In the genomic region with DNA sequence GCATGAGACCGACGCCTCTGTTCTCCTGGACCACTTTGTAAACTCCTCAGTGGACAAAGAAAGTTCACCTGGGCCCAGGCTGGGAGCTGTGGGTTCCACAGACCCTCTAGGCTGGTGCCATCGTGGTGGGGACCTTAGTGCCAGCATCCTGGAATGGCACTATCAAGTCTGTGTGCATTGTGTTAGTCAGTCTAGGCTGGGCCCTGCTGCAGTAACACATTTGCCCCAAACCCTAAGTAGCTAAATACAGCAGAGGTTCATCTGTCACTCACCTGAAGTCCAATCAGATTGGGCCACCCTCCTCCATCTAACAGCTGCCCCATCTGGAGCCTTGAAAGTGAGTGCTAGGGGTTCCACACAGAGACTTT, we compare ENCODE assay signal across 19 cellular contexts.
"Had no signal": no experiment of that assay in that cellular context is flagged by ENCODE, and none has a peak within 500 bp of the region (broad histone marks: within the 10 kb centered on the region; RNA-seq: fewer than 3 reads in every experiment).

No MANE protein-coding gene starts in this region.

- H3K27me3 Mint-ChIP-seq: IgD-negative memory B cell had no signal

- ATAC-seq: SK-N-SH treated with all-trans-retinoic acid at 6 μM for 48 hours had no signal

- H3K27ac ChIP-seq: RWPE1, SJCRH30 had no signal

- H3K27me3 ChIP-seq: SJCRH30 had no signal

- DNase-seq: KBM-7, MV-4-11, NCI-H1048, NCI-H1105, NCI-H1417, NCI-H1436 treated with DMSO at 0.1 percent for 48 hours, NCI-H1694, NCI-H187 treated with DMSO at 0.1 percent for 48 hours, NCI-H2081, NCI-H2107, NCI-H2227 treated with DMSO at 0.1 percent for 48 hours, NCI-H524, NCI-H526 treated with DMSO at 0.1 percent for 48 hours, NCI-H748 treated with DMSO at 0.1 percent for 48 hours, SHP77 treated with DMSO at 0.1 percent for 48 hours, SJCRH30 had no signal

- H3K4me3 Mint-ChIP-seq: IgD-negative memory B cell had no signal

- H3K27ac Mint-ChIP-seq: IgD-negative memory B cell had no signal

- H3K4me3 ChIP-seq: SJCRH30 had no signal

- H3K9me3 ChIP-seq: SJCRH30 had no signal
